In genomic region chr22:23591203-23591791, GRCh38 we compare ENCODE assay signal across 9 cellular contexts. TPM values are rescaled to one million over a fixed set of nuclear protein-coding genes. Genes with fewer than 3 reads are reported as not detected.
A peak's percentile ranks its signal among the peaks of the same experiment; 100 is the strongest.
DNase-seq lines count a peak whose midpoint lies in the region; ATAC-seq and TF ChIP-seq lines count a peak whose summit lies in the region.
"Had no signal": no experiment of that assay in that cellular context is flagged by ENCODE, and none has a peak within 500 bp of the region (broad histone marks: within the 10 kb centered on the region; RNA-seq: fewer than 3 reads in every experiment).

No MANE protein-coding gene starts in this region.

- CTCF ChIA-PET in activated naive CD4-positive, alpha-beta T cell treated with anti-CD3 and anti-CD28 coated beads for 36 hours (lab: Charles Lee), result interaction anchor here (0.6 to 2.1 kb wide), 17 partner anchors 11 to 296 kb away, joined by 3 to 13 read pairs (median 4); partner anchors contain the start of genes DRICH1 and IGLL1

- peak in 1 of 2 donors; percentile 50 for ATAC-seq in CD4-positive, CD25-positive, alpha-beta regulatory T cell (ENCODE audit: low read depth in 2 of 2)
- ATAC-seq in GM18502 (IDR thresholded peaks at IDR 0.05; ENCODE audit: poor library complexity, unreplicated experiment) (no peak), HG03045 (IDR thresholded peaks at IDR 0.05; ENCODE audit: unreplicated experiment) (no peak)

- peak in 2 of 3 donors; percentile 27 to 55 for DNase-seq in CD4-positive, CD25-positive, alpha-beta regulatory T cell
- peak; percentile 49 for DNase-seq in HT-29 (ENCODE audit: low spot score)
- DNase-seq in SJCRH30, result peak; percentile 54 to 72
- peak; percentile 69 for DNase-seq in activated naive CD4-positive, alpha-beta T cell treated with anti-CD3 and anti-CD28 coated beads for 36 hours
- peak; percentile 41 to 86 (median 72) for DNase-seq in head of caudate nucleus
- peak; percentile 59 for DNase-seq in prostate gland (ENCODE audit: low spot score)

- H3K27me3 Mint-ChIP-seq in CD4-positive, CD25-positive, alpha-beta regulatory T cell, result peaks cover 4% of the 10 kb centered on the region
- no peaks in the 10 kb centered on the region for H3K27me3 Mint-ChIP-seq in activated naive CD4-positive, alpha-beta T cell treated with anti-CD3 and anti-CD28 coated beads for 36 hours (ENCODE audit: low read depth)

- peak; percentile 58 to 79 (median 74) for TF ChIP-seq CTCF in prostate gland (IDR thresholded peaks at IDR 0.05)

- no peaks in the 10 kb centered on the region for H3K9me3 ChIP-seq in CD4-positive, CD25-positive, alpha-beta regulatory T cell (ENCODE audit: control insufficient read depth in 2 of 2, low read length in 2 of 2)
- H3K9me3 ChIP-seq in SJCRH30 (replicated peaks) (no peaks in the 10 kb centered on the region), prostate gland (no peaks in the 10 kb centered on the region)

- no peak overlapping the region for H3K4me3 ChIP-seq in CD4-positive, CD25-positive, alpha-beta regulatory T cell (ENCODE audit: low read depth, low read length)
- H3K4me3 ChIP-seq in SJCRH30 (no peak overlapping the region), prostate gland (no peak overlapping the region)

- no peak overlapping the region for H3K4me3 Mint-ChIP-seq in CD4-positive, CD25-positive, alpha-beta regulatory T cell
- no peak overlapping the region for H3K4me3 Mint-ChIP-seq in activated naive CD4-positive, alpha-beta T cell treated with anti-CD3 and anti-CD28 coated beads for 36 hours
- H3K4me3 Mint-ChIP-seq: IgD-negative memory B cell had no signal

- 57% methylated on average over 11 of the region's 11 CpGs for WGBS in prostate gland

- no peak overlapping the region for H3K27ac ChIP-seq in CD4-positive, CD25-positive, alpha-beta regulatory T cell (ENCODE audit: insufficient read depth, low read length, poor library complexity, severe bottlenecking)
- no peak overlapping the region for H3K27ac ChIP-seq in SJCRH30
- H3K27ac ChIP-seq in prostate gland, result no peak overlapping the region

- no peak for TF ChIP-seq POLR2A in prostate gland (IDR thresholded peaks at IDR 0.05)

- no peaks in the 10 kb centered on the region for H3K4me1 Mint-ChIP-seq in CD4-positive, CD25-positive, alpha-beta regulatory T cell
- H3K4me1 Mint-ChIP-seq in activated naive CD4-positive, alpha-beta T cell treated with anti-CD3 and anti-CD28 coated beads for 36 hours (ENCODE audit: low read depth), result no peaks in the 10 kb centered on the region

- H3K27me3 ChIP-seq in CD4-positive, CD25-positive, alpha-beta regulatory T cell (ENCODE audit: control insufficient read depth, insufficient read depth, low read length), result no peaks in the 10 kb centered on the region
- H3K27me3 ChIP-seq in SJCRH30, result no peaks in the 10 kb centered on the region
- H3K27me3 ChIP-seq in prostate gland (replicated peaks; ENCODE audit: insufficient read depth), result no peaks in the 10 kb centered on the region

- H3K27ac Mint-ChIP-seq in CD4-positive, CD25-positive, alpha-beta regulatory T cell, result peak overlapping the region in 1 of 3 donors; percentile 8
- no peak overlapping the region for H3K27ac Mint-ChIP-seq in activated naive CD4-positive, alpha-beta T cell treated with anti-CD3 and anti-CD28 coated beads for 36 hours
- H3K27ac Mint-ChIP-seq: IgD-negative memory B cell had no signal

- H3K9me3 Mint-ChIP-seq in CD4-positive, CD25-positive, alpha-beta regulatory T cell, result peaks cover 0 to 6% (median 2%) of the 10 kb centered on the region in 7 donors
- no peaks in the 10 kb centered on the region for H3K9me3 Mint-ChIP-seq in activated naive CD4-positive, alpha-beta T cell treated with anti-CD3 and anti-CD28 coated beads for 36 hours

- H3K36me3 Mint-ChIP-seq in CD4-positive, CD25-positive, alpha-beta regulatory T cell, result peaks cover 8% of the 10 kb centered on the region
- no peaks in the 10 kb centered on the region for H3K36me3 Mint-ChIP-seq in activated naive CD4-positive, alpha-beta T cell treated with anti-CD3 and anti-CD28 coated beads for 36 hours (ENCODE audit: low read depth)
- H3K36me3 Mint-ChIP-seq: IgD-negative memory B cell had no signal

- no peaks in the 10 kb centered on the region for H3K36me3 ChIP-seq in CD4-positive, CD25-positive, alpha-beta regulatory T cell (ENCODE audit: control insufficient read depth, insufficient read depth, low read length)
- no peaks in the 10 kb centered on the region for H3K36me3 ChIP-seq in SJCRH30
- H3K36me3 ChIP-seq in prostate gland, result no peaks in the 10 kb centered on the region

- H3K4me1 ChIP-seq in CD4-positive, CD25-positive, alpha-beta regulatory T cell (ENCODE audit: control insufficient read depth, insufficient read depth, low read length, poor library complexity, severe bottlenecking), result no peaks in the 10 kb centered on the region
- H3K4me1 ChIP-seq in SJCRH30 (no peaks in the 10 kb centered on the region), prostate gland (replicated peaks) (no peaks in the 10 kb centered on the region)

- intact Hi-C loops in activated naive CD4-positive, alpha-beta T cell treated with anti-CD3 and anti-CD28 coated beads for 36 hours (cut with micrococcal nuclease), result loop anchor here (1.0 kb wide), 1 partner anchor 50 kb away; no protein-coding TSS in a partner anchor
- intact Hi-C loops in head of caudate nucleus (cut with DNase I) (no loop called here), prostate gland (cut with DNase I) (no loop called here)

RNA-seq across cellular contexts. Expression of gene IGLL1, which starts 11.2 kb away (rescaled TPM):
- total RNA-seq in CD4-positive, CD25-positive, alpha-beta regulatory T cell, result not detected
- not detected for polyA plus RNA-seq in CD4-positive, CD25-positive, alpha-beta regulatory T cell
- total RNA-seq in HT-29 (2014; rRNA removed; shearing (Covaris generic)), result not detected in 2 replicates
- total RNA-seq in SJCRH30 (2014; rRNA removed; shearing (Covaris generic)), result 0.36 TPM in 1 of 2 replicates, not detected in the other
- not detected for total RNA-seq in activated naive CD4-positive, alpha-beta T cell treated with anti-CD3 and anti-CD28 coated beads for 36 hours
- under 1 TPM in 1 of 2 donors, not detected in 1; 0.85 TPM for total RNA-seq in prostate gland
- polyA plus RNA-seq: IgD-negative memory B cell had no signal

RNA-seq across cellular contexts. Expression of gene DRICH1, which starts 40.8 kb away (rescaled TPM):
- total RNA-seq in CD4-positive, CD25-positive, alpha-beta regulatory T cell, result not detected
- polyA plus RNA-seq in CD4-positive, CD25-positive, alpha-beta regulatory T cell, result under 1 TPM in 1 of 4 donors, not detected in 3; 0.56 TPM
- total RNA-seq in HT-29 (2014; rRNA removed; shearing (Covaris generic)), result not detected in 2 replicates
- not detected in 2 replicates for total RNA-seq in SJCRH30 (2014; rRNA removed; shearing (Covaris generic))
- total RNA-seq in activated naive CD4-positive, alpha-beta T cell treated with anti-CD3 and anti-CD28 coated beads for 36 hours, result under 1 TPM in 1 of 2 experiments, not detected in 1; 0.36 TPM
- total RNA-seq in prostate gland, result 1 to 10 TPM in 1 of 2 donors, not detected in 1; 2.8 TPM
- polyA plus RNA-seq: IgD-negative memory B cell had no signal
